Comparison of ENCODE assay signal across 7 cellular contexts in the genomic region with DNA sequence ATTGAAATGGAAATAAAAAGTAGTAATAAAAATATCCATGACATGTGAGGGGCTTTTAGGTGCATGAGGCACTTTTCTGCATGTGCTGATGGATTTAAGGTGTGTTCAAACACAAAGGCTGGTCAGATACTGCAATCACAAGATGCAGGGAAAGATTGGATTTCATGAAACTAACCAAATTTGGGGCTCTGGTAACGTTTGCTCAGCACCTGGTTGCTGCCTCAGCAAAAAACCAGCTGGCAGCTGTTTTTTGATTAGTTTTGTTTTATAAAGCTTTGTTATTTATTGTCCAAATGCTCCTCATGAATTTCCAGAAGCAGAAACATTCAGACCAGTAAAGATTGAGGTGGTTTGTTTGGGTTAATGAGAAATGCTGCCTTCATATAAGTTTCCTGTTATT.
"Had no signal": no experiment of that assay in that cellular context is flagged by ENCODE, and none has a peak within 500 bp of the region (broad histone marks: within the 10 kb centered on the region; RNA-seq: fewer than 3 reads in every experiment).

No MANE protein-coding gene starts in this region.

- H3K27ac Mint-ChIP-seq: H9 had no signal

- H3K27me3 Mint-ChIP-seq: IgD-negative memory B cell had no signal

- H3K4me3 Mint-ChIP-seq: H9, IgD-negative memory B cell had no signal

- FAIRE-seq: H54, HTR-8/SVneo had no signal

- DNase-seq: GOT3, H9, HCEC 1CT, KBM-7 had no signal

- H3K36me3 Mint-ChIP-seq: IgD-negative memory B cell had no signal

- H3K4me1 Mint-ChIP-seq: IgD-negative memory B cell had no signal
